ENCODE assay signal across 13 cellular contexts in genomic region chr6:167970236-167970635, GRCh38. TPM values are rescaled to one million over a fixed set of nuclear protein-coding genes. Genes with fewer than 3 reads are reported as not detected.
DNase-seq lines count a peak whose midpoint lies in the region; ATAC-seq, FAIRE-seq and TF ChIP-seq lines count a peak whose summit lies in the region.
"Had no signal": no experiment of that assay in that cellular context is flagged by ENCODE, and none has a peak within 500 bp of the region (broad histone marks: within the 10 kb centered on the region; RNA-seq: fewer than 3 reads in every experiment).

No MANE protein-coding gene starts in this region.

- no peak for TF ChIP-seq POLR2A in H54 (IDR thresholded peaks at IDR 0.05; ENCODE audit: low read depth, low read length)

- peak; percentile 69 for ATAC-seq in Right ventricle myocardium inferior
- ATAC-seq in GM18858 (IDR thresholded peaks at IDR 0.05; ENCODE audit: unreplicated experiment) = no peak

- intact Hi-C loops in Right ventricle myocardium inferior (cut with DNase I) = no loop called here
- intact Hi-C loops in cardiac septum (cut with DNase I) = no loop called here

- DNase-seq in Right ventricle myocardium inferior (ENCODE audit: missing footprints) = no peak
- no peak for DNase-seq in cardiac septum (ENCODE audit: low spot score)
- DNase-seq in frontal cortex (ENCODE audit: low spot score in 2 of 2) = peak in 1 of 2 donors; percentile 48
- DNase-seq in medulla oblongata (ENCODE audit: extremely low spot score) = peak; percentile 75
- peak; percentile 79 for DNase-seq in superior temporal gyrus (ENCODE audit: extremely low spot score)
- no peak for DNase-seq in H54 (ENCODE audit: insufficient read length, low spot score)
- DNase-seq in NCI-H2107 (lab: John Stamatoyannopoulos, UW) = no peak
- DNase-seq: EL, KBM-7, NCI-H1092 treated with DMSO at 0.1 percent for 48 hours, NCI-H1694, NCI-H69 had no signal

- FAIRE-seq in frontal cortex (lab: Jason Lieb, UNC) = peak; percentile 50
- FAIRE-seq in H54 (lab: Jason Lieb, UNC) = no peak

RNA-seq across cellular contexts. Expression of gene KIF25, which starts 27.2 kb away (rescaled TPM):
- total RNA-seq in Right ventricle myocardium inferior (not detected), cardiac septum (0.24 TPM), frontal cortex (0.41 TPM)

Comparison
In these comparisons a context has a peak if more than half of its experiments do, and no peak if none do; other contexts are left out.
1. DNase-seq: peak in medulla oblongata (single experiment) and superior temporal gyrus (single experiment); none in Right ventricle myocardium inferior (single experiment), cardiac septum (single experiment), H54 (single experiment) and NCI-H2107 (single experiment).